16 cellular contexts compared by ENCODE assay signal in the genomic region with DNA sequence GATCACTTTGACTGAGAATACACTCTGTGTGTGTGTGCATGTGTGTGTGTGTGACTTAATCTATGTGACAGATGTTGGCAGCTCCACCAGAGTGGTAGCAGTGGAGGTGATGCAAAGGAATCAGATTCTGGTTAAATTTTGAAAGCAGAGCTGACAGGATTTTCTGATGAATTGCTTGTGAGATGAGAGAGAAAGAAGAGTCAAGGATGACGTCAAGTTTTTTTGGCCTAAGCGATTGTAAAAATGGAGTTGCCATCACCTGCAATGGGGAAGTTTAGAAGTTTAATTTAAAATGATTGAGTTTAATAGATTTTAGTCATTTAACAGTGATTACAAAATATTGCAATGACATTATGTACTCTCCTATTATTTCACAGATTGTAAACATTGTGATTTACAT.
DNase-seq lines count a peak whose midpoint lies in the region; TF ChIP-seq lines count a peak whose summit lies in the region.
"Had no signal": no experiment of that assay in that cellular context is flagged by ENCODE, and none has a peak within 500 bp of the region (broad histone marks: within the 10 kb centered on the region; RNA-seq: fewer than 3 reads in every experiment).

No MANE protein-coding gene starts in this region.

- no peaks in the 10 kb centered on the region for H3K9me3 Mint-ChIP-seq in glutamatergic neuron (ENCODE audit: unreplicated experiment)
- H3K9me3 Mint-ChIP-seq: CD8-positive, alpha-beta memory T cell had no signal

- H3K27ac Mint-ChIP-seq in glutamatergic neuron (ENCODE audit: unreplicated experiment), result peak overlapping the region; percentile 44
- H3K27ac Mint-ChIP-seq: CD4-positive, CD25-positive, alpha-beta regulatory T cell; CD8-positive, alpha-beta memory T cell had no signal

- no peak for TF ChIP-seq CTCF in glutamatergic neuron (IDR thresholded peaks at IDR 0.05; ENCODE audit: partially characterized antibody, unreplicated experiment)

- peaks cover 8% of the 10 kb centered on the region for H3K4me1 Mint-ChIP-seq in glutamatergic neuron (ENCODE audit: low read depth, unreplicated experiment)
- H3K4me1 Mint-ChIP-seq: CD4-positive, CD25-positive, alpha-beta regulatory T cell; CD8-positive, alpha-beta memory T cell had no signal

- no peak overlapping the region for H3K4me3 Mint-ChIP-seq in glutamatergic neuron (ENCODE audit: unreplicated experiment)
- H3K4me3 Mint-ChIP-seq: CD4-positive, CD25-positive, alpha-beta regulatory T cell; CD8-positive, alpha-beta memory T cell had no signal

- no peaks in the 10 kb centered on the region for H3K36me3 Mint-ChIP-seq in glutamatergic neuron (ENCODE audit: unreplicated experiment)
- H3K36me3 Mint-ChIP-seq: CD4-positive, CD25-positive, alpha-beta regulatory T cell; CD8-positive, alpha-beta memory T cell had no signal

- DNase-seq in NCI-H1694 (lab: John Stamatoyannopoulos, UW) (peak; percentile 21), NCI-H2171 (lab: John Stamatoyannopoulos, UW) (peak; percentile 48), NCI-H69 (lab: John Stamatoyannopoulos, UW) (peak; percentile 37), glutamatergic neuron (no peak), cerebellar nuclear complex (lab: John Stamatoyannopoulos, UW) (no peak), SKM-1 (lab: John Stamatoyannopoulos, UW; ENCODE audit: unreplicated experiment) (no peak), NCI-H2081 treated with DMSO at 0.1 percent for 48 hours (lab: John Stamatoyannopoulos, UW) (no peak)
- DNase-seq: BE2C; C1 segment of cervical spinal cord; CD4-positive, CD25-positive, alpha-beta regulatory T cell; CD8-positive, alpha-beta memory T cell; COR-L47; DMS153; DMS79; GDM1; GM23248 had no signal

- H3K27me3 Mint-ChIP-seq in glutamatergic neuron (ENCODE audit: unreplicated experiment), result no peaks in the 10 kb centered on the region

Comparison
In these comparisons a context has a peak if more than half of its experiments do, and no peak if none do; other contexts are left out.
1. DNase-seq: peak in NCI-H1694 (single experiment), NCI-H2171 (single experiment) and NCI-H69 (single experiment); none in glutamatergic neuron (single experiment), cerebellar nuclear complex (0 of 2), SKM-1 (single experiment) and NCI-H2081 treated with DMSO at 0.1 percent for 48 hours (single experiment).